In the genomic region with DNA sequence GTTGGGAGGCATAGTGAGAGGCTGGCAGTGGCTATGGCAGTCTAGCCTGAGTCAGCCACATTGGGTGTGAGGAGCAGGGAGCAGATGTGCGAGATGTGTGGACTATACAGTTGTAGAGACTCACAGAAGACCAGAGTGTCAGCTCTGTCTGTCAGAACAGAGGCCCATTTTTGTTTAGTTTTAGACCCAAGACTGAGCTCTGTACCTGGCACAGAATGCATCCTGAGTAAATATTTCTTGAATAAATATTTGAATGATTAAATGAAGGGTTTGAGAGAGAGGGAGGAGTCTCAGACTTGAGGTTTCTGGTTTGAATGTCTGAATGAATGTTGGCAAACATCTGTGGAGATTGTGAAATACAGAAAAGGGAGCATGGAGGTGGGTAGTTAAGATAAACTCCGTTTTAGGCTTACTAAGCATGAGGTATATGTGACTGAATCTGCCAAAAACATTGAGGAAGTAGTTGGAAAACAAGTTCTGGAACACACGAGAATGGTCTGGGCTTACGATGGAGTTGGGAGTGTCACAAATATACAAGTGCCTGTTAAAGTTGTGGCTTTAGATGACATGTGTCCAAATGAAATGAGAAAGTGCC, we compare ENCODE assay signal across 8 cellular contexts. TPM values are rescaled to one million over a fixed set of nuclear protein-coding genes. Genes with fewer than 3 reads are reported as not detected.
DNase-seq lines count a peak whose midpoint lies in the region; ATAC-seq and TF ChIP-seq lines count a peak whose summit lies in the region.

No MANE protein-coding gene starts in this region.

- H3K9me3 Mint-ChIP-seq in activated T-helper 17 cell treated with anti-CD3 and anti-CD28 coated beads, Interleukin-2, amount 50 U/mL, for 72 hours, result peaks cover 3% of the 10 kb centered on the region

- H3K4me1 ChIP-seq in cardiac muscle cell (ENCODE audit: low read depth) (peaks cover 24% of the 10 kb centered on the region), upper lobe of right lung (peaks cover 48% of the 10 kb centered on the region)

- H3K4me3 ChIP-seq in cardiac muscle cell (no peak overlapping the region), upper lobe of right lung (no peak overlapping the region)

- H3K36me3 Mint-ChIP-seq in activated T-helper 17 cell treated with anti-CD3 and anti-CD28 coated beads, Interleukin-2, amount 50 U/mL, for 72 hours (ENCODE audit: low read depth), result peaks cover 63% of the 10 kb centered on the region

- H3K27me3 Mint-ChIP-seq in activated T-helper 17 cell treated with anti-CD3 and anti-CD28 coated beads, Interleukin-2, amount 50 U/mL, for 72 hours, result no peaks in the 10 kb centered on the region

- H3K4me1 Mint-ChIP-seq in activated T-helper 17 cell treated with anti-CD3 and anti-CD28 coated beads, Interleukin-2, amount 50 U/mL, for 72 hours, result peaks cover 53% of the 10 kb centered on the region

- intact Hi-C loops in Right ventricle myocardium superior (cut with DNase I), result no loop called here
- intact Hi-C loops in upper lobe of right lung (cut with DNase I), result no loop called here

- H3K27me3 ChIP-seq in cardiac muscle cell, result no peaks in the 10 kb centered on the region
- no peaks in the 10 kb centered on the region for H3K27me3 ChIP-seq in upper lobe of right lung

- DNase-seq in cardiac muscle cell (ENCODE audit: low read depth in 1 of 2, low spot score in 1 of 2) (peak; percentile 12 to 90), Right ventricle myocardium superior (no peak), kidney tubule cell (ENCODE audit: low spot score) (peak; percentile 35), upper lobe of right lung (no peak), NCI-H187 treated with DMSO at 0.1 percent for 48 hours (lab: John Stamatoyannopoulos, UW) (no peak), NCI-H1436 treated with DMSO at 0.1 percent for 48 hours (lab: John Stamatoyannopoulos, UW) (no peak)

- H3K36me3 ChIP-seq in cardiac muscle cell, result peaks cover 14% of the 10 kb centered on the region
- peaks cover 20% of the 10 kb centered on the region for H3K36me3 ChIP-seq in upper lobe of right lung

- peak overlapping the region; percentile 56 for H3K27ac Mint-ChIP-seq in activated T-helper 17 cell treated with anti-CD3 and anti-CD28 coated beads, Interleukin-2, amount 50 U/mL, for 72 hours

- TF ChIP-seq CTCF in cardiac muscle cell (IDR thresholded peaks at IDR 0.05; ENCODE audit: low read depth, low read length) (no peak), upper lobe of right lung (IDR thresholded peaks at IDR 0.05) (no peak)

- ATAC-seq in Right ventricle myocardium superior (ENCODE audit: poor library complexity) (no peak), upper lobe of right lung (peak; percentile 37), GM18502 (IDR thresholded peaks at IDR 0.05; ENCODE audit: poor library complexity, unreplicated experiment) (no peak)
- no peak for ATAC-seq in activated T-helper 17 cell treated with anti-CD3 and anti-CD28 coated beads, Interleukin-2, amount 50 U/mL, for 72 hours (replicated peaks)

- no peaks in the 10 kb centered on the region for H3K9me3 ChIP-seq in cardiac muscle cell (ENCODE audit: low read depth)
- no peaks in the 10 kb centered on the region for H3K9me3 ChIP-seq in upper lobe of right lung

- no peak overlapping the region for H3K4me3 Mint-ChIP-seq in activated T-helper 17 cell treated with anti-CD3 and anti-CD28 coated beads, Interleukin-2, amount 50 U/mL, for 72 hours

- H3K27ac ChIP-seq in cardiac muscle cell (peak overlapping the region; percentile 80), upper lobe of right lung (peak overlapping the region; percentile 48)

RNA-seq across cellular contexts. Expression of gene SEC23IP, which starts 3.6 kb away (rescaled TPM):
- total RNA-seq in cardiac muscle cell (22.9 and 42.1 TPM in 2 replicates), Right ventricle myocardium superior (30.6 TPM), upper lobe of right lung (58.6 TPM)
- 40.8 and 42.8 TPM in 2 replicates for polyA plus RNA-seq in cardiac muscle cell
- 10 to 100 TPM; 53.9 to 97.4 TPM for total RNA-seq in activated T-helper 17 cell treated with anti-CD3 and anti-CD28 coated beads, Interleukin-2, amount 50 U/mL, for 72 hours

RNA-seq across cellular contexts. Expression of gene MCMBP, which starts 23.5 kb away (rescaled TPM):
- total RNA-seq in cardiac muscle cell, result 29.2 and 41.1 TPM in 2 replicates
- polyA plus RNA-seq in cardiac muscle cell, result 39.7 and 46.3 TPM in 2 replicates
- 26.5 TPM for total RNA-seq in Right ventricle myocardium superior
- total RNA-seq in activated T-helper 17 cell treated with anti-CD3 and anti-CD28 coated beads, Interleukin-2, amount 50 U/mL, for 72 hours, result 10 to 100 TPM; 61.2 to 98.8 TPM
- 54.7 TPM for total RNA-seq in upper lobe of right lung

Comparison
In these comparisons a context has a peak if more than half of its experiments do, and no peak if none do; other contexts are left out.
1. DNase-seq: peak in cardiac muscle cell (2 of 2) and kidney tubule cell (single experiment); none in Right ventricle myocardium superior (single experiment), upper lobe of right lung (single experiment), NCI-H187 treated with DMSO at 0.1 percent for 48 hours (single experiment) and NCI-H1436 treated with DMSO at 0.1 percent for 48 hours (single experiment).